Comparison of ENCODE assay signal across 21 cellular contexts in genomic region chr5:162503796-162504195, GRCh38.
"Had no signal": no experiment of that assay in that cellular context is flagged by ENCODE, and none has a peak within 500 bp of the region (broad histone marks: within the 10 kb centered on the region; RNA-seq: fewer than 3 reads in every experiment).

No MANE protein-coding gene starts in this region.

- H3K9me3 ChIP-seq: left ventricle myocardium inferior, mucosa of descending colon, ovary, prostate gland, thoracic aorta, tibial artery, uterus had no signal

- H3K36me3 ChIP-seq: left ventricle myocardium inferior, ovary, prostate gland, sigmoid colon, spleen, suprapubic skin, thoracic aorta, tibial artery, uterus had no signal

- FAIRE-seq: small intestine had no signal

- H3K4me3 ChIP-seq: left ventricle myocardium inferior, lung, mucosa of descending colon, ovary, prostate gland, sigmoid colon, spleen, suprapubic skin, thoracic aorta, tibial artery, uterus had no signal

- H3K27ac ChIP-seq: left ventricle myocardium inferior, ovary, prostate gland, sigmoid colon, spleen, suprapubic skin, thoracic aorta, tibial artery, uterus had no signal

- H3K27me3 ChIP-seq: ovary, sigmoid colon, spleen, suprapubic skin, tibial artery, uterus had no signal

- H3K4me1 ChIP-seq: left ventricle myocardium inferior, prostate gland, sigmoid colon, spleen, suprapubic skin, uterus had no signal

- DNase-seq: hypothalamus; islet precursor cell; left ventricle myocardium inferior; midbrain; mucosa of descending colon; naive thymus-derived CD4-positive, alpha-beta T cell; ovary; posterior cingulate gyrus; retina; right cardiac atrium; sigmoid colon; small intestine; spleen; stimulated activated CD4-positive, alpha-beta T cell treated with anti-CD3 and anti-CD28 coated beads, Interleukin-4, amount 100 ng/mL, for 24 hours; stimulated activated naive CD4-positive, alpha-beta T cell; tibial artery; uterus had no signal
